Comparison of ENCODE assay signal across 28 cellular contexts in genomic region chr15:76155742-76156141, GRCh38.
DNase-seq lines count a peak whose midpoint lies in the region; ATAC-seq and TF ChIP-seq lines count a peak whose summit lies in the region.
"Had no signal": no experiment of that assay in that cellular context is flagged by ENCODE, and none has a peak within 500 bp of the region (broad histone marks: within the 10 kb centered on the region; RNA-seq: fewer than 3 reads in every experiment).

No MANE protein-coding gene starts in this region.

- no peak for TF ChIP-seq RAD21 in SK-N-SH (IDR thresholded peaks at IDR 0.05; ENCODE audit: low read length)

- H4K20me1 ChIP-seq in SK-N-SH (ENCODE audit: insufficient read depth), result no peaks in the 10 kb centered on the region

- intact Hi-C loops in esophagus squamous epithelium (cut with DNase I), result no loop called here

- CTCF ChIA-PET in SK-N-SH (lab: Yijun Ruan, JAX), result interaction anchor here (19.1 kb wide), 1 partner anchor 16 kb away, joined by 279 read pairs; no protein-coding TSS in a partner anchor

- no peak overlapping the region for H2AFZ ChIP-seq in SK-N-SH (ENCODE audit: low read depth)

- no peaks in the 10 kb centered on the region for H3K9me3 ChIP-seq in SK-N-SH
- no peaks in the 10 kb centered on the region for H3K9me3 ChIP-seq in esophagus squamous epithelium
- H3K9me3 ChIP-seq: BLaER1 treated with 17β-estradiol and CSF1 and Interleukin-3, amounts not matched to agents 10 nM and 100 nM; lower lobe of right lung; ovary; right atrium auricular region; thoracic aorta had no signal

- TF ChIP-seq CTCF in AG09309 (IDR thresholded peaks at IDR 0.05; ENCODE audit: control insufficient read depth, insufficient read depth, low read depth, low read length, missing control alignments) (no peak), SK-N-SH (IDR thresholded peaks at IDR 0.05) (no peak), foreskin fibroblast (IDR thresholded peaks at IDR 0.05; ENCODE audit: low read depth, low read length) (no peak), esophagus squamous epithelium (IDR thresholded peaks at IDR 0.05) (no peak)

- H3K27me3 ChIP-seq in SK-N-SH (ENCODE audit: insufficient read depth) (no peaks in the 10 kb centered on the region), esophagus squamous epithelium (peaks cover 0 to 8% (median 0%) of the 10 kb centered on the region in 4 donors)
- H3K27me3 ChIP-seq: BLaER1 treated with 17β-estradiol and CSF1 and Interleukin-3, amounts not matched to agents 10 nM and 100 nM; dorsolateral prefrontal cortex; ovary; right atrium auricular region had no signal

- no peak overlapping the region for H3K4me2 ChIP-seq in SK-N-SH
- H3K4me2 ChIP-seq: BLaER1 treated with 17β-estradiol and CSF1 and Interleukin-3, amounts not matched to agents 10 nM and 100 nM had no signal

- ATAC-seq in HG03520 (IDR thresholded peaks at IDR 0.05; ENCODE audit: unreplicated experiment) (no peak), HG02623 (IDR thresholded peaks at IDR 0.05; ENCODE audit: unreplicated experiment) (no peak)
- ATAC-seq: HepG2; lower lobe of right lung; stimulated activated memory B cell treated with anti-CD40 and anti-IgM and Interleukin-4, amounts not matched to agents 10 μg/mL and 1 μg/mL and 100 μg/mL, for 72 hours had no signal

- no peaks in the 10 kb centered on the region for H3K79me2 ChIP-seq in SK-N-SH (ENCODE audit: insufficient read depth)

- H3K27ac ChIP-seq in SK-N-SH (ENCODE audit: low read depth in 2 of 2, low read length in 1 of 2) (peak overlapping the region in 1 of 2 experiments; percentile 44; a peak in 1 of 4 replicates), esophagus squamous epithelium (no peak overlapping the region)
- H3K27ac ChIP-seq: BLaER1 treated with 17β-estradiol and CSF1 and Interleukin-3, amounts not matched to agents 10 nM and 100 nM; lower lobe of right lung; ovary; right atrium auricular region; thoracic aorta had no signal

- no peaks in the 10 kb centered on the region for H3K9me2 ChIP-seq in SK-N-SH

- peaks cover 0 to under 1% of the 10 kb centered on the region in 2 experiments; a peak in 1 of 4 replicates for H3K4me1 ChIP-seq in SK-N-SH (ENCODE audit: control insufficient read depth in 1 of 2, insufficient read depth in 2 of 2, low read depth in 1 of 2, low read length in 1 of 2)
- peaks cover 3 to 11% (median 5%) of the 10 kb centered on the region in 3 donors for H3K4me1 ChIP-seq in esophagus squamous epithelium

- H3K36me3 ChIP-seq in SK-N-SH (replicated peaks in 1 of 2; ENCODE audit: control insufficient read depth in 1 of 2, insufficient read depth in 2 of 2, low read length in 1 of 2) (no peaks in the 10 kb centered on the region), esophagus squamous epithelium (no peaks in the 10 kb centered on the region)
- H3K36me3 ChIP-seq: BLaER1 treated with 17β-estradiol and CSF1 and Interleukin-3, amounts not matched to agents 10 nM and 100 nM; lower lobe of right lung; ovary; right atrium auricular region; thoracic aorta had no signal

- H3K4me3 ChIP-seq in AG09309 (ENCODE audit: control insufficient read depth, low read depth, low read length) (no peak overlapping the region), SK-N-SH (ENCODE audit: low read depth in 2 of 2, low read length in 1 of 2) (no peak overlapping the region), foreskin fibroblast (ENCODE audit: low read depth in 1 of 2, low read length in 2 of 2) (no peak overlapping the region), esophagus squamous epithelium (no peak overlapping the region)
- H3K4me3 ChIP-seq: BLaER1 treated with 17β-estradiol and CSF1 and Interleukin-3, amounts not matched to agents 10 nM and 100 nM; dorsolateral prefrontal cortex; lower lobe of right lung; ovary; right atrium auricular region; thoracic aorta had no signal

- H3F3A ChIP-seq in SK-N-SH (replicated peaks; ENCODE audit: insufficient read depth), result peaks cover 8% of the 10 kb centered on the region

- TF ChIP-seq POLR2A in esophagus squamous epithelium (IDR thresholded peaks at IDR 0.05), result no peak

- 46% methylated on average over 7 of the region's 7 CpGs for WGBS in SK-N-SH (ENCODE audit: low lambda C conversion rate)
- WGBS in esophagus squamous epithelium, 2 donors, result 84 to 91% methylated on average over 6 of the region's 7 CpGs

- H3K9ac ChIP-seq in SK-N-SH, result no peak overlapping the region
- H3K9ac ChIP-seq: BLaER1 treated with 17β-estradiol and CSF1 and Interleukin-3, amounts not matched to agents 10 nM and 100 nM had no signal

- DNase-seq in AG09309 (ENCODE audit: low read depth) (peak; percentile 88), EH (ENCODE audit: low read depth) (peak; percentile 93), SK-N-SH (no peak), foreskin fibroblast (peak; percentile 79 to 91), hypothalamus (lab: John Stamatoyannopoulos, UW) (no peak), esophagus squamous epithelium (lab: John Stamatoyannopoulos, UW) (no peak)
- DNase-seq: activated CD4-positive, CD25-positive, alpha-beta regulatory T cell; activated effector memory CD4-positive, alpha-beta T cell treated with Interleukin-2 at 50 U/mL for 16 hours; DMS53; dorsolateral prefrontal cortex; GF-D8; glutamatergic neuron; Kasumi-1; kidney; lower lobe of right lung; NCI-H1436; NCI-H2081 treated with DMSO at 0.1 percent for 48 hours; NCI-H345; NCI-H748 treated with DMSO at 0.1 percent for 48 hours; ovary; stimulated activated CD4-positive, alpha-beta T cell treated with anti-CD3 and anti-CD28 coated beads, Interleukin-4, amount 100 ng/mL, for 24 hours had no signal

- TF ChIP-seq EP300 in SK-N-SH (IDR thresholded peaks at IDR 0.05; ENCODE audit: borderline replicate concordance in 1 of 2, low read depth in 1 of 2, low read length in 1 of 2), result no peak

- POLR2A ChIA-PET in SK-N-SH (lab: Yijun Ruan, JAX), result no interaction called here

TF ChIP-seq in SK-N-SH, 30 proteins besides CTCF, POLR2A, EP300 and RAD21:
- TF ChIP-seq GATA2 (CRISPR knock-in tag; IDR thresholded peaks at IDR 0.05) (no peak), RFX5 (IDR thresholded peaks at IDR 0.05; ENCODE audit: low read length) (no peak), FOXM1 (IDR thresholded peaks at IDR 0.05; ENCODE audit: low read depth) (no peak), YY1 (IDR thresholded peaks at IDR 0.05; ENCODE audit: low read depth) (no peak), GABPA (IDR thresholded peaks at IDR 0.05; ENCODE audit: low read depth) (no peak), NRF1 (IDR thresholded peaks at IDR 0.05; ENCODE audit: low read depth, low read length) (no peak), POLR2AphosphoS5 (IDR thresholded peaks at IDR 0.05; ENCODE audit: low read depth, low read length) (no peak), PBX3 (IDR thresholded peaks at IDR 0.05) (0 out of 2 replicates have a peak, but pooled peaks have one; percentile 40), FOSL2 (IDR thresholded peaks at IDR 0.05; ENCODE audit: borderline replicate concordance, low read depth) (peak; percentile 54; the same call in 1 of the 2 replicates), TCF12 (IDR thresholded peaks at IDR 0.05) (peak; percentile 60), MAX (IDR thresholded peaks at IDR 0.05; ENCODE audit: low read depth) (no peak), USF2 (IDR thresholded peaks at IDR 0.05; ENCODE audit: borderline replicate concordance, low read depth, low read length) (no peak), JUND (IDR thresholded peaks at IDR 0.05) (peak; percentile 32; the same call in 1 of the 2 replicates), USF1 (IDR thresholded peaks at IDR 0.05; ENCODE audit: borderline replicate concordance, low read depth) (no peak), SMC3 (IDR thresholded peaks at IDR 0.05; ENCODE audit: low read depth, low read length) (no peak), TEAD4 (IDR thresholded peaks at IDR 0.05; ENCODE audit: borderline replicate concordance, insufficient read depth) (0 out of 2 replicates have a peak, but pooled peaks have one; percentile 13), ELF1 (IDR thresholded peaks at IDR 0.05) (peak; percentile 62), NFIC (IDR thresholded peaks at IDR 0.05; ENCODE audit: borderline replicate concordance) (no peak)

Comparison
In these comparisons a context has a peak if more than half of its experiments do, and no peak if none do; other contexts are left out.
1. DNase-seq: peak in AG09309 (single experiment), EH (single experiment) and foreskin fibroblast (2 of 2); none in SK-N-SH (single experiment), hypothalamus (0 of 51) and esophagus squamous epithelium (single experiment).